18 cellular contexts compared by ENCODE assay signal in the genomic region with DNA sequence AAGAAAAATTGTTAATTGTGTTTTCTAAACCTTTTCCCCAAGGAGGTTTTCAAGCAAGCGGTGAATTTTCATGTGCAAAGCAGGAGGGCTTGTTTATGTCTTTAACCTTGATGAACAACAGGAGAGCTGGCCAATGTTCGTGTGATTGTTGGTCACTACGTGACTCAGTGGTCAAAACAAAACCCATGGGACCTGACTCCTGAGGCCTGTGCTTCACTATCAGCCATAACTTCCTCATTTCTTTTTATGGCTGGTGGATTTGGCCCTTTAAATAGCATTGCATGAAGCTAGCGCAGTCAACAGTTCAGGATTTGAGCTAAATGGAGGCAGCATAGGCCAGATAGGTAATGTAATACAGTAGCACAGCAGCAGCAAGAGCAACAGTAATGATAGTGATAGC.
A peak's percentile ranks its signal among the peaks of the same experiment; 100 is the strongest.
DNase-seq lines count a peak whose midpoint lies in the region; ATAC-seq and TF ChIP-seq lines count a peak whose summit lies in the region.
"Had no signal": no experiment of that assay in that cellular context is flagged by ENCODE, and none has a peak within 500 bp of the region (broad histone marks: within the 10 kb centered on the region; RNA-seq: fewer than 3 reads in every experiment).

No MANE protein-coding gene starts in this region.

- no peaks in the 10 kb centered on the region for H3K36me3 ChIP-seq in OCI-LY1 (ENCODE audit: insufficient read depth, low read length)
- H3K36me3 ChIP-seq: neural progenitor cell, right lobe of liver, tibial nerve had no signal

- peak overlapping the region; percentile 99 for H3K27ac ChIP-seq in OCI-LY1 (ENCODE audit: low read depth, low read length, poor library complexity, severe bottlenecking)
- H3K27ac ChIP-seq: KMS-11, neural progenitor cell, right lobe of liver, tibial nerve had no signal

- H3K9me2 ChIP-seq in OCI-LY1 (ENCODE audit: low read depth, low read length): no peaks in the 10 kb centered on the region

- H2AFZ ChIP-seq in OCI-LY1 (ENCODE audit: low read length): no peak overlapping the region
- H2AFZ ChIP-seq: neural progenitor cell had no signal

- H3K4me2 ChIP-seq in OCI-LY1 (ENCODE audit: low read length): peak overlapping the region; percentile 85; the same call in 1 of the 2 replicates
- H3K4me2 ChIP-seq: KMS-11, neural progenitor cell had no signal

- H3K9ac ChIP-seq in OCI-LY1 (ENCODE audit: low read length): peak overlapping the region; percentile 63; the same call in 1 of the 2 replicates
- H3K9ac ChIP-seq: KMS-11, neural progenitor cell had no signal

- no peaks in the 10 kb centered on the region for H3K27me3 Mint-ChIP-seq in stimulated activated memory B cell treated with anti-CD40 and anti-IgM and Interleukin-4, amounts not matched to agents 10 μg/mL and 1 μg/mL and 100 μg/mL, for 72 hours

- no peak overlapping the region for H3K4me3 Mint-ChIP-seq in stimulated activated memory B cell treated with anti-CD40 and anti-IgM and Interleukin-4, amounts not matched to agents 10 μg/mL and 1 μg/mL and 100 μg/mL, for 72 hours
- H3K4me3 Mint-ChIP-seq: neural progenitor cell had no signal

- no peaks in the 10 kb centered on the region for H3K36me3 Mint-ChIP-seq in stimulated activated memory B cell treated with anti-CD40 and anti-IgM and Interleukin-4, amounts not matched to agents 10 μg/mL and 1 μg/mL and 100 μg/mL, for 72 hours
- H3K36me3 Mint-ChIP-seq: neural progenitor cell had no signal

- peaks cover 59% of the 10 kb centered on the region for H3K4me1 ChIP-seq in OCI-LY1 (ENCODE audit: insufficient read depth, low read length, severe bottlenecking)
- H3K4me1 ChIP-seq: neural progenitor cell, right lobe of liver, tibial nerve had no signal

- H3K9me3 Mint-ChIP-seq in stimulated activated memory B cell treated with anti-CD40 and anti-IgM and Interleukin-4, amounts not matched to agents 10 μg/mL and 1 μg/mL and 100 μg/mL, for 72 hours: no peaks in the 10 kb centered on the region

- DNase-seq in G401 (ENCODE audit: low spot score): no peak
- no peak for DNase-seq in DMS53 treated with DMSO at 0.1 percent for 48 hours (lab: John Stamatoyannopoulos, UW; ENCODE audit: unreplicated experiment)
- no peak for DNase-seq in AG08395 (ENCODE audit: low spot score)
- DNase-seq: activated CD4-positive, alpha-beta T cell treated with anti-CD3 and anti-CD28 coated beads, Interleukin-2, amount 50 U/mL, for 48 hours; mesendoderm; NCI-H2029 treated with DMSO at 0.1 percent for 48 hours; NCI-H82; right lobe of liver; Right ventricle myocardium superior; stimulated activated CD4-positive, alpha-beta T cell treated with anti-CD3 and anti-CD28 coated beads, Interleukin-2, amount 100 ng/mL, for 48 hours; T1000 had no signal

- no peaks in the 10 kb centered on the region for H3F3A ChIP-seq in OCI-LY1 (ENCODE audit: insufficient read depth, low read length)

- no peaks in the 10 kb centered on the region for H4K20me1 ChIP-seq in OCI-LY1 (ENCODE audit: insufficient read depth, low read length)

- H3K27ac Mint-ChIP-seq in stimulated activated memory B cell treated with anti-CD40 and anti-IgM and Interleukin-4, amounts not matched to agents 10 μg/mL and 1 μg/mL and 100 μg/mL, for 72 hours: peak overlapping the region; percentile 69
- H3K27ac Mint-ChIP-seq: neural progenitor cell had no signal

- H3K4me1 Mint-ChIP-seq in stimulated activated memory B cell treated with anti-CD40 and anti-IgM and Interleukin-4, amounts not matched to agents 10 μg/mL and 1 μg/mL and 100 μg/mL, for 72 hours: peaks cover 32% of the 10 kb centered on the region
- H3K4me1 Mint-ChIP-seq: neural progenitor cell had no signal

- no peaks in the 10 kb centered on the region for H3K79me2 ChIP-seq in OCI-LY1 (ENCODE audit: insufficient read depth, low read length)

- no peaks in the 10 kb centered on the region for H3K27me3 ChIP-seq in OCI-LY1 (ENCODE audit: insufficient read depth, low read length)
- H3K27me3 ChIP-seq: neural progenitor cell, right lobe of liver, tibial nerve had no signal

- in situ Hi-C loops in G401 (cut with HindIII; ENCODE audit: low sequenced_read_pairs): no loop called here

- no peak for TF ChIP-seq CTCF in OCI-LY1 (IDR thresholded peaks at IDR 0.05; ENCODE audit: low read length)

- ATAC-seq in GM18909 (IDR thresholded peaks at IDR 0.05; ENCODE audit: poor library complexity, unreplicated experiment) (peak; percentile 40), HG03108 (IDR thresholded peaks at IDR 0.05; ENCODE audit: unreplicated experiment) (peak; percentile 32)
- peak; percentile 69 for ATAC-seq in stimulated activated memory B cell treated with anti-CD40 and anti-IgM and Interleukin-4, amounts not matched to agents 10 μg/mL and 1 μg/mL and 100 μg/mL, for 72 hours
- ATAC-seq: right lobe of liver had no signal

- H3K4me3 ChIP-seq in OCI-LY1 (ENCODE audit: low read depth, low read length, poor library complexity, severe bottlenecking): no peak overlapping the region
- H3K4me3 ChIP-seq: neural progenitor cell, right lobe of liver, tibial nerve had no signal

- H3K9me3 ChIP-seq in OCI-LY1 (ENCODE audit: low read length): no peaks in the 10 kb centered on the region
- H3K9me3 ChIP-seq: right lobe of liver, tibial nerve had no signal
